Comparison of ENCODE assay signal across 8 cellular contexts in genomic region chr6:136723780-136724179, GRCh38.
DNase-seq lines count a peak whose midpoint lies in the region; ATAC-seq lines count a peak whose summit lies in the region.

No MANE protein-coding gene starts in this region.

- peaks cover 4% of the 10 kb centered on the region for H3K36me3 Mint-ChIP-seq in dendritic cell treated with granulocyte-macrophage colony-stimulating factor and Interleukin-4, amounts not matched to agents 40 ng/mL and 50 ng/mL, for 4 days (ENCODE audit: low read depth)

- H3K4me1 ChIP-seq in GM23248 (ENCODE audit: insufficient read depth) = no peaks in the 10 kb centered on the region

- H3K27me3 Mint-ChIP-seq in dendritic cell treated with granulocyte-macrophage colony-stimulating factor and Interleukin-4, amounts not matched to agents 40 ng/mL and 50 ng/mL, for 4 days = no peaks in the 10 kb centered on the region

- H3K4me1 Mint-ChIP-seq in dendritic cell treated with granulocyte-macrophage colony-stimulating factor and Interleukin-4, amounts not matched to agents 40 ng/mL and 50 ng/mL, for 4 days (ENCODE audit: low read depth) = peaks cover 54% of the 10 kb centered on the region

- no peaks in the 10 kb centered on the region for H3F3A ChIP-seq in GM23248 (ENCODE audit: insufficient read depth)

- no peak overlapping the region for H3K4me2 ChIP-seq in GM23248 (ENCODE audit: unreplicated experiment)

- peak; percentile 28 for DNase-seq in stimulated activated CD4-positive, alpha-beta T cell treated with anti-CD3 and anti-CD28 coated beads, Interleukin-12 subunit alpha, Interleukin-12 subunit beta, amount 100 ng/mL, for 4 hours
- no peak for DNase-seq in stimulated activated CD4-positive, alpha-beta T cell treated with anti-CD3 and anti-CD28 coated beads, Interleukin-2, amount 100 ng/mL, for 48 hours
- DNase-seq in T follicular helper cell (ENCODE audit: low read depth) = peak; percentile 4
- peak; percentile 32 for DNase-seq in stimulated activated naive CD8-positive, alpha-beta T cell treated with anti-CD3 and anti-CD28 coated beads, Interleukin-15, Interleukin-2, amounts not matched to agents 100 U/mL and 50 U/mL, for 24 hours
- DNase-seq in NCI-H510A (lab: John Stamatoyannopoulos, UW) = no peak
- no peak for DNase-seq in GM23248

- H4K20me1 ChIP-seq in GM23248 (ENCODE audit: insufficient read depth) = no peaks in the 10 kb centered on the region

- no peaks in the 10 kb centered on the region for H3K27me3 ChIP-seq in GM23248 (replicated peaks; ENCODE audit: insufficient read depth)

- H3K9me2 ChIP-seq in GM23248 (ENCODE audit: insufficient read depth) = no peaks in the 10 kb centered on the region

- H3K9me3 Mint-ChIP-seq in dendritic cell treated with granulocyte-macrophage colony-stimulating factor and Interleukin-4, amounts not matched to agents 40 ng/mL and 50 ng/mL, for 4 days = no peaks in the 10 kb centered on the region

- 32 to 33% methylated on average over 1 of the region's 1 CpG for WGBS in GM23248 (ENCODE audit: low coverage in 1 of 2, low lambda C conversion rate in 2 of 2, missing lambda C conversion rate in 2 of 2), 2 experiments

- H3K9me3 ChIP-seq in GM23248 (ENCODE audit: low read depth) = no peaks in the 10 kb centered on the region

- no peaks in the 10 kb centered on the region for H3K36me3 ChIP-seq in GM23248 (ENCODE audit: low read depth)

- H3K9ac ChIP-seq in GM23248 = no peak overlapping the region

- H3K4me3 ChIP-seq in GM23248 = no peak overlapping the region

- in situ Hi-C loops in GM23248 (cut with MboI) = no loop called here

- no peaks in the 10 kb centered on the region for H3K79me2 ChIP-seq in GM23248 (ENCODE audit: insufficient read depth)

- intact Hi-C loops in dendritic cell treated with granulocyte-macrophage colony-stimulating factor and Interleukin-4, amounts not matched to agents 40 ng/mL and 50 ng/mL, for 4 days (cut with micrococcal nuclease) = no loop called here

- no peak overlapping the region for H3K27ac ChIP-seq in GM23248

- H3K27ac Mint-ChIP-seq in dendritic cell treated with granulocyte-macrophage colony-stimulating factor and Interleukin-4, amounts not matched to agents 40 ng/mL and 50 ng/mL, for 4 days = peak overlapping the region; percentile 70

- no peak overlapping the region for H2AFZ ChIP-seq in GM23248

- ATAC-seq in stimulated activated naive CD8-positive, alpha-beta T cell treated with anti-CD3 and anti-CD28 coated beads, Interleukin-15, Interleukin-2, amounts not matched to agents 100 U/mL and 50 U/mL, for 24 hours = peak; percentile 78
- ATAC-seq in GM21360 (IDR thresholded peaks at IDR 0.05; ENCODE audit: unreplicated experiment) = no peak

- H3K4me3 Mint-ChIP-seq in dendritic cell treated with granulocyte-macrophage colony-stimulating factor and Interleukin-4, amounts not matched to agents 40 ng/mL and 50 ng/mL, for 4 days = no peak overlapping the region

Comparison
In these comparisons a context has a peak if more than half of its experiments do, and no peak if none do; other contexts are left out.
1. DNase-seq: peak in stimulated activated CD4-positive, alpha-beta T cell treated with anti-CD3 and anti-CD28 coated beads, Interleukin-12 subunit alpha, Interleukin-12 subunit beta, amount 100 ng/mL, for 4 hours (single experiment), T follicular helper cell (single experiment) and stimulated activated naive CD8-positive, alpha-beta T cell treated with anti-CD3 and anti-CD28 coated beads, Interleukin-15, Interleukin-2, amounts not matched to agents 100 U/mL and 50 U/mL, for 24 hours (single experiment); none in stimulated activated CD4-positive, alpha-beta T cell treated with anti-CD3 and anti-CD28 coated beads, Interleukin-2, amount 100 ng/mL, for 48 hours (0 of 2), NCI-H510A (single experiment) and GM23248 (single experiment).